25 cellular contexts compared by ENCODE assay signal in genomic region chrX:69323786-69324720, GRCh38.
A peak's percentile ranks its signal among the peaks of the same experiment; 100 is the strongest.
DNase-seq lines count a peak whose midpoint lies in the region; ATAC-seq, FAIRE-seq and TF ChIP-seq lines count a peak whose summit lies in the region.
"Had no signal": no experiment of that assay in that cellular context is flagged by ENCODE, and none has a peak within 500 bp of the region (broad histone marks: within the 10 kb centered on the region; RNA-seq: fewer than 3 reads in every experiment).

No MANE protein-coding gene starts in this region.

- H3K36me3 ChIP-seq in bronchial epithelial cell (ENCODE audit: control insufficient read depth, insufficient read depth, low read length) (no peaks in the 10 kb centered on the region), right atrium auricular region (no peaks in the 10 kb centered on the region)
- H3K36me3 ChIP-seq: left ventricle myocardium inferior, upper lobe of right lung had no signal

- no peaks in the 10 kb centered on the region for H3K27me3 Mint-ChIP-seq in osteocyte (ENCODE audit: unreplicated experiment)
- H3K27me3 Mint-ChIP-seq: CD4-positive, alpha-beta T cell; dendritic cell treated with granulocyte-macrophage colony-stimulating factor and Interleukin-4, amounts not matched to agents 40 ng/mL and 50 ng/mL, for 4 days had no signal

- peak; percentile 70 for FAIRE-seq in bronchial epithelial cell (lab: Jason Lieb, UNC)
- FAIRE-seq: GM12878, TTC549 had no signal

- no peak overlapping the region for H3K27ac ChIP-seq in right atrium auricular region
- H3K27ac ChIP-seq: left ventricle myocardium inferior, upper lobe of right lung had no signal

- H3K4me3 ChIP-seq in bronchial epithelial cell (ENCODE audit: low read depth, low read length) (no peak overlapping the region), right atrium auricular region (no peak overlapping the region)
- H3K4me3 ChIP-seq: GM12878, left ventricle myocardium inferior, upper lobe of right lung had no signal

- no peaks in the 10 kb centered on the region for H3K9me3 ChIP-seq in right atrium auricular region
- H3K9me3 ChIP-seq: left ventricle myocardium inferior, upper lobe of right lung had no signal

- H3K27me3 ChIP-seq in bronchial epithelial cell (ENCODE audit: control insufficient read depth, insufficient read depth, low read length) (no peaks in the 10 kb centered on the region), right atrium auricular region (no peaks in the 10 kb centered on the region)
- H3K27me3 ChIP-seq: upper lobe of right lung had no signal

- no peaks in the 10 kb centered on the region for H3K4me1 Mint-ChIP-seq in osteocyte (ENCODE audit: unreplicated experiment)

- H3K4me1 ChIP-seq in right atrium auricular region: no peaks in the 10 kb centered on the region
- H3K4me1 ChIP-seq: left ventricle myocardium inferior, upper lobe of right lung had no signal

- no peaks in the 10 kb centered on the region for H3K36me3 Mint-ChIP-seq in osteocyte (ENCODE audit: unreplicated experiment)

- DNase-seq in DMS 273 treated with DMSO at 0.1 percent for 48 hours (lab: John Stamatoyannopoulos, UW) (peak; percentile 60), NCI-H1092 (lab: John Stamatoyannopoulos, UW) (peak; percentile 12), bronchial epithelial cell (ENCODE audit: low read depth) (no peak), osteocyte (ENCODE audit: extremely low spot score, unreplicated experiment) (peak; percentile 69), right atrium auricular region (ENCODE audit: low spot score) (no peak), HuH-7.5 (ENCODE audit: low spot score) (no peak)
- DNase-seq: activated CD8-positive, alpha-beta memory T cell treated with anti-CD3 and anti-CD28 coated beads for 24 hours; activated naive CD4-positive, alpha-beta T cell treated with anti-CD3 and anti-CD28 coated beads for 36 hours; activated T-cell treated with anti-CD3 and anti-CD28 coated beads, Interleukin-2, amount 50 U/mL, for 24 hours; anterior cingulate cortex; caudate nucleus; CD4-positive, alpha-beta T cell; DMS153; HFFc6; Karpas-422; left ventricle myocardium inferior; midbrain; NCI-H526 treated with DMSO at 0.1 percent for 48 hours; OCI-M1; Right ventricle myocardium superior; upper lobe of right lung had no signal

- peaks cover 4% of the 10 kb centered on the region for H3K9me3 Mint-ChIP-seq in osteocyte (ENCODE audit: unreplicated experiment)
- H3K9me3 Mint-ChIP-seq: activated naive CD4-positive, alpha-beta T cell treated with anti-CD3 and anti-CD28 coated beads for 36 hours; activated T-cell treated with anti-CD3 and anti-CD28 coated beads, Interleukin-2, amount 50 U/mL, for 24 hours; CD4-positive, alpha-beta T cell; dendritic cell treated with granulocyte-macrophage colony-stimulating factor and Interleukin-4, amounts not matched to agents 40 ng/mL and 50 ng/mL, for 4 days; HFFc6 had no signal

- no peak overlapping the region for H3K27ac Mint-ChIP-seq in osteocyte (ENCODE audit: unreplicated experiment)
- H3K27ac Mint-ChIP-seq: activated naive CD4-positive, alpha-beta T cell treated with anti-CD3 and anti-CD28 coated beads for 36 hours; activated T-cell treated with anti-CD3 and anti-CD28 coated beads, Interleukin-2, amount 50 U/mL, for 24 hours; CD4-positive, alpha-beta T cell; dendritic cell treated with granulocyte-macrophage colony-stimulating factor and Interleukin-4, amounts not matched to agents 40 ng/mL and 50 ng/mL, for 4 days; HFFc6 had no signal

- TF ChIP-seq CTCF in bronchial epithelial cell (IDR thresholded peaks at IDR 0.05; ENCODE audit: insufficient read depth, low read length, severe bottlenecking) (no peak), osteocyte (IDR thresholded peaks at IDR 0.05) (no peak), right atrium auricular region (IDR thresholded peaks at IDR 0.05) (no peak)

- no peak overlapping the region for H3K4me3 Mint-ChIP-seq in osteocyte (ENCODE audit: unreplicated experiment)
- H3K4me3 Mint-ChIP-seq: activated naive CD4-positive, alpha-beta T cell treated with anti-CD3 and anti-CD28 coated beads for 36 hours; activated T-cell treated with anti-CD3 and anti-CD28 coated beads, Interleukin-2, amount 50 U/mL, for 24 hours; CD4-positive, alpha-beta T cell; dendritic cell treated with granulocyte-macrophage colony-stimulating factor and Interleukin-4, amounts not matched to agents 40 ng/mL and 50 ng/mL, for 4 days; HFFc6 had no signal

- no peak for ATAC-seq in GM21423 (IDR thresholded peaks at IDR 0.05; ENCODE audit: unreplicated experiment)
- ATAC-seq: GM12878, upper lobe of right lung had no signal

Comparison
In these comparisons a context has a peak if more than half of its experiments do, and no peak if none do; other contexts are left out.
1. DNase-seq: peak in DMS 273 treated with DMSO at 0.1 percent for 48 hours (single experiment), NCI-H1092 (single experiment) and osteocyte (single experiment); none in bronchial epithelial cell (single experiment), right atrium auricular region (single experiment) and HuH-7.5 (single experiment).